ENCODE assay signal across 19 cellular contexts in genomic region chr17:37796081-37796480, GRCh38. TPM values are rescaled to one million over a fixed set of nuclear protein-coding genes. Genes with fewer than 3 reads are reported as not detected.
"Had no signal": no experiment of that assay in that cellular context is flagged by ENCODE, and none has a peak within 500 bp of the region (broad histone marks: within the 10 kb centered on the region; RNA-seq: fewer than 3 reads in every experiment).

No MANE protein-coding gene starts in this region.

- H3K36me3 ChIP-seq: ascending aorta, SJSA1 had no signal

- H3K27me3 ChIP-seq: ascending aorta, body of pancreas, SJSA1 had no signal

- FAIRE-seq: RCC 7860 had no signal

- H3K27ac ChIP-seq: ascending aorta, body of pancreas, SJSA1 had no signal

- H3K4me1 ChIP-seq: ascending aorta, body of pancreas had no signal

- H3K9me3 ChIP-seq: ascending aorta, body of pancreas, SJSA1 had no signal

- H3K4me3 ChIP-seq: ascending aorta, body of pancreas, SJSA1 had no signal

- DNase-seq: activated CD4-positive, alpha-beta T cell treated with anti-CD3 and anti-CD28 coated beads for 48 hours; activated CD4-positive, alpha-beta T cell treated with anti-CD3 and anti-CD28 coated beads, Interleukin-2, amount 50 U/mL, for 4 hours; activated CD4-positive, CD25-positive, alpha-beta regulatory T cell treated with anti-CD3 and anti-CD28 coated beads, Interleukin-2, amount 50 U/mL, for 72 hours; activated CD8-positive, alpha-beta memory T cell treated with anti-CD3 and anti-CD28 coated beads, Interleukin-2, amount 50 U/mL, for 48 hours; activated CD8-positive, alpha-beta T cell treated with anti-CD3 and anti-CD28 coated beads, Interleukin-2, amount 10 ng/mL, durations not matched to agents 7 days and 5 days; activated T-cell treated with anti-CD3 and anti-CD28 coated beads, Interleukin-2, amount 50 U/mL, for 1 hour; body of pancreas; Karpas-422; NCI-H1105 treated with DMSO at 0.1 percent for 48 hours; NCI-H1436 treated with DMSO at 0.1 percent for 48 hours; NCI-H187; NCI-H2081; NCI-H524; PC-3; SHP77 had no signal

- ATAC-seq: activated CD8-positive, alpha-beta T cell treated with anti-CD3 and anti-CD28 coated beads, Interleukin-2, amount 10 ng/mL, durations not matched to agents 7 days and 5 days; body of pancreas; PC-3; SK-N-SH treated with all-trans-retinoic acid at 6 μM for 48 hours had no signal

RNA-seq across cellular contexts. Expression of gene HNF1B, which starts 51.2 kb away (rescaled TPM):
- total RNA-seq: activated CD8-positive, alpha-beta T cell treated with anti-CD3 and anti-CD28 coated beads, Interleukin-2, amount 10 ng/mL, durations not matched to agents 7 days and 5 days; ascending aorta; SJSA1 had no signal
